ENCODE assay signal across 7 cellular contexts in genomic region chr19:31349160-31349881, GRCh38. TPM values are rescaled to one million over a fixed set of nuclear protein-coding genes. Genes with fewer than 3 reads are reported as not detected.
DNase-seq lines count a peak whose midpoint lies in the region; ATAC-seq and TF ChIP-seq lines count a peak whose summit lies in the region.

Gene TSHZ3 (minus strand): TSS chr19:31349436. CDS start chr19:31349219, 217 bp downstream.

- H3K4me1 ChIP-seq in skeletal muscle tissue (ENCODE audit: control insufficient read depth in 3 of 3, insufficient read depth in 3 of 3, low read length in 3 of 3), result peaks cover 16 to 28% (median 17%) of the 10 kb centered on the region in 3 donors

- no peak within 1 kb of the TSS for H3K27ac Mint-ChIP-seq in central memory CD8-positive, alpha-beta T cell (ENCODE audit: low read depth)

- peak; percentile 26 for ATAC-seq in central memory CD8-positive, alpha-beta T cell (replicated peaks; ENCODE audit: extremely low read depth, poor library complexity, severe bottlenecking)
- ATAC-seq in HG02623 (IDR thresholded peaks at IDR 0.05; ENCODE audit: unreplicated experiment) (no peak), HG03108 (IDR thresholded peaks at IDR 0.05; ENCODE audit: unreplicated experiment) (no peak)

- H3K36me3 Mint-ChIP-seq in central memory CD8-positive, alpha-beta T cell (ENCODE audit: insufficient read depth), result peaks cover 11% of the 10 kb centered on the region

- no peak for DNase-seq in HFF-Myc (ENCODE audit: extremely low read depth, low read depth)
- peak; percentile 32 for DNase-seq in SW480 (ENCODE audit: low spot score)
- no peak for DNase-seq in central memory CD8-positive, alpha-beta T cell (ENCODE audit: low spot score in 2 of 2)
- DNase-seq in islet precursor cell, result peak; percentile 89

- H3K36me3 ChIP-seq in skeletal muscle tissue (ENCODE audit: control insufficient read depth in 3 of 3, insufficient read depth in 3 of 3, low read length in 3 of 3), result peaks cover 0 to 2% (median 0%) of the 10 kb centered on the region in 3 donors

- H3K27me3 ChIP-seq in skeletal muscle tissue (ENCODE audit: control insufficient read depth in 3 of 3, insufficient read depth in 3 of 3, low read length in 3 of 3), result peaks cover 10 to 41% (median 35%) of the 10 kb centered on the region in 3 donors

- peaks cover 84% of the 10 kb centered on the region for H3K27me3 Mint-ChIP-seq in central memory CD8-positive, alpha-beta T cell

- no peaks in the 10 kb centered on the region for H3K9me3 ChIP-seq in skeletal muscle tissue (ENCODE audit: control insufficient read depth in 3 of 3, low read length in 3 of 3)

- peaks cover 40% of the 10 kb centered on the region for H3K4me1 Mint-ChIP-seq in central memory CD8-positive, alpha-beta T cell

- H3K4me3 ChIP-seq in HFF-Myc (replicated peaks; ENCODE audit: low read depth, low read length) (peak within 1 kb of the TSS; percentile 61), skeletal muscle tissue (ENCODE audit: low read length in 3 of 3) (peak within 1 kb of the TSS; percentile 61 to 71 (median 69))

- H3K4me3 Mint-ChIP-seq in central memory CD8-positive, alpha-beta T cell, result peak within 1 kb of the TSS; percentile 94

- peak within 1 kb of the TSS; percentile 72 for H3K27ac ChIP-seq in skeletal muscle tissue (ENCODE audit: low read depth, low read length)

- TF ChIP-seq CTCF in HFF-Myc (IDR thresholded peaks at IDR 0.05; ENCODE audit: low read depth, low read length, missing control alignments), result no peak

- peak within 1 kb of the TSS; percentile 20 to 76 (median 50) for H3K9ac ChIP-seq in skeletal muscle tissue (ENCODE audit: low read depth in 1 of 3, low read length in 3 of 3)

- H3K9me3 Mint-ChIP-seq in central memory CD8-positive, alpha-beta T cell, result no peaks in the 10 kb centered on the region

RNA-seq across cellular contexts. Expression of gene TSHZ3, which starts in this region (rescaled TPM):
- 6.3 TPM for total RNA-seq in skeletal muscle tissue

Comparison
In these comparisons a context has a peak if more than half of its experiments do, and no peak if none do; other contexts are left out.
1. DNase-seq: peak in SW480 (single experiment) and islet precursor cell (single experiment); none in HFF-Myc (single experiment) and central memory CD8-positive, alpha-beta T cell (0 of 2).